Comparison of ENCODE assay signal across 12 cellular contexts in the genomic region with DNA sequence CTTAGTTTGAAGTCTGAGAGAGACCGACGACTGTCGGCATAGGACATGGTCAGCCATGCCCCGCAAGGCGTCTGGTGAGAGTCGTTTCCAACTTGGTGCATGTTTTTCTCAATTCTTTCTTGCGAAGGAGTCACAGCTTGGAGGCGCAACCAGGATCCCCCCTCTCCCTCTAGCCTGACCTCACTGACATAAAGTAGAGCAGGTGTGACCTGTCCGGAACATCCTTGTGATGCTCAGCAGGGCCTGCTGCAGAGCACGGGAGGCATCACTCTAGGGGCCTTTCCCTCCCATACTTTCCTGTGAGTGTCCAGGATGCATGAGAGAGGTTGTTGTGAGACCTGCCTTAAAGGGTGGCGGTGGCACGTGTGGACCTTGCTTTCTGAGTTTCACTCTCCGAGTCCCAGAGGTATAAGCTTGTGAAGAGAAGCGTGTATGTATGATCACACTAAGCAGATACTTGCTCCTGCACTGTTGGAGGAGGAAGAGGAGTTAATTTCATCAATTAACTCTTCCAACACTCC. TPM values are rescaled to one million over a fixed set of nuclear protein-coding genes. Genes with fewer than 3 reads are reported as not detected.
DNase-seq lines count a peak whose midpoint lies in the region; ATAC-seq, FAIRE-seq and TF ChIP-seq lines count a peak whose summit lies in the region.
"Had no signal": no experiment of that assay in that cellular context is flagged by ENCODE, and none has a peak within 500 bp of the region (broad histone marks: within the 10 kb centered on the region; RNA-seq: fewer than 3 reads in every experiment).

No MANE protein-coding gene starts in this region.

- peak; percentile 15 for ATAC-seq in GM12878
- ATAC-seq in sciatic nerve, result no peak

- H3K27ac ChIP-seq in GM12878 (ENCODE audit: control insufficient read depth, insufficient read depth), result no peak overlapping the region
- H3K27ac ChIP-seq: sigmoid colon had no signal

- FAIRE-seq in GM12878 (lab: Jason Lieb, UNC), result no peak

- TF ChIP-seq RAD21 in GM12878 (IDR thresholded peaks at IDR 0.05; ENCODE audit: insufficient read depth, low read depth, low read length), result no peak

- peak overlapping the region; percentile 79; the same call in 1 of the 2 replicates for H3K4me3 ChIP-seq in GM12878
- H3K4me3 ChIP-seq in foreskin fibroblast (ENCODE audit: low read depth in 1 of 2, low read length in 2 of 2), result no peak overlapping the region
- H3K4me3 ChIP-seq: MG63, sigmoid colon had no signal

- TF ChIP-seq CTCF in GM12878 (IDR thresholded peaks at IDR 0.05 in 2 of 3, conservative IDR thresholded peaks at IDR 0.05 in 1 of 3; ENCODE audit: control insufficient read depth in 2 of 3, extremely low read depth in 1 of 3, insufficient read depth in 1 of 3, low read depth in 3 of 3, low read length in 3 of 3) (no peak), foreskin fibroblast (IDR thresholded peaks at IDR 0.05; ENCODE audit: low read depth, low read length) (no peak)

- no peaks in the 10 kb centered on the region for H3K27me3 ChIP-seq in GM12878 (replicated peaks in 1 of 2; ENCODE audit: control insufficient read depth in 2 of 2, insufficient read depth in 2 of 2, low read length in 1 of 2)
- H3K27me3 ChIP-seq: MG63, sigmoid colon had no signal

- H3K9me3 Mint-ChIP-seq in T-helper 1 cell treated with Interleukin-12 subunit alpha and Interleukin-12 subunit beta and Interleukin-4 antibody, amounts not matched to agents 30 μg/mL and 1 μg/mL, for 36 hours, result no peaks in the 10 kb centered on the region
- H3K9me3 Mint-ChIP-seq in IgD-negative memory B cell, result no peaks in the 10 kb centered on the region

- no peak overlapping the region for H2AFZ ChIP-seq in GM12878 (ENCODE audit: control insufficient read depth, low read depth, low read length)

- peaks cover 1 to 20% of the 10 kb centered on the region in 2 experiments; a peak in 2 of 4 replicates for H3K36me3 ChIP-seq in GM12878 (ENCODE audit: control insufficient read depth in 2 of 2, insufficient read depth in 2 of 2, low read length in 1 of 2)
- H3K36me3 ChIP-seq: sigmoid colon had no signal

- no peak for TF ChIP-seq POLR2A in GM12878 (IDR thresholded peaks at IDR 0.05; ENCODE audit: low read depth, low read length)

- peaks cover 20% of the 10 kb centered on the region for H4K20me1 ChIP-seq in GM12878 (ENCODE audit: control insufficient read depth, insufficient read depth)

- TF ChIP-seq EP300 in GM12878 (IDR thresholded peaks at IDR 0.05; ENCODE audit: borderline replicate concordance in 1 of 2, control insufficient read depth in 1 of 2, low read depth in 2 of 2, low read length in 2 of 2), result no peak

- no peak overlapping the region for H3K27ac Mint-ChIP-seq in T-helper 1 cell treated with Interleukin-12 subunit alpha and Interleukin-12 subunit beta and Interleukin-4 antibody, amounts not matched to agents 30 μg/mL and 1 μg/mL, for 36 hours
- peak overlapping the region; percentile 74 to 96 (median 81) for H3K27ac Mint-ChIP-seq in IgD-negative memory B cell

- CTCF ChIA-PET in GM12878 (lab: Yijun Ruan, JAX), result interaction anchor here (1.0 to 3.2 kb wide), 9 partner anchors 9 to 100 kb away, joined by 3 to 17 read pairs (median 3); partner anchors contain the start of genes NSUN2 and SRD5A1

- intact Hi-C loops in GM12878 (cut with micrococcal nuclease; ENCODE audit: unreplicated experiment), result loop anchor here (10.0 kb wide), 1 partner anchor 963 kb away; no protein-coding TSS in a partner anchor
- intact Hi-C loops in sciatic nerve (cut with DNase I), result loop anchor here (10.0 kb wide), 1 partner anchor 83 kb away; the partner anchor contains the start of genes NSUN2 and SRD5A1

- POLR2A ChIA-PET in GM12878 (lab: Charles Lee), result interaction anchor here (0.6 to 4.2 kb wide), 5 partner anchors 10 to 1664 kb away, joined by 3 to 35 read pairs (median 4); no protein-coding TSS in a partner anchor

- H3K79me2 ChIP-seq in GM12878 (ENCODE audit: control insufficient read depth, insufficient read depth, low read length), result peaks cover 92% of the 10 kb centered on the region

- peaks cover 37% of the 10 kb centered on the region for H3K4me1 ChIP-seq in GM12878 (ENCODE audit: control insufficient read depth, insufficient read depth, low read length)

- peaks cover 65% of the 10 kb centered on the region for H3K4me1 Mint-ChIP-seq in T-helper 1 cell treated with Interleukin-12 subunit alpha and Interleukin-12 subunit beta and Interleukin-4 antibody, amounts not matched to agents 30 μg/mL and 1 μg/mL, for 36 hours (ENCODE audit: low read depth)
- H3K4me1 Mint-ChIP-seq in IgD-negative memory B cell, result peaks cover 65 to 71% (median 67%) of the 10 kb centered on the region in 3 donors

- in situ Hi-C loops in GM12878 (cut with MboI), result no loop called here

- RAD21 ChIA-PET in GM12878 (lab: Charles Lee; ENCODE audit: unreplicated experiment), result interaction anchor here (0.8 to 3.8 kb wide), 7 partner anchors 12 to 1221 kb away, joined by 3 to 32 read pairs (median 4); partner anchors contain the start of genes NSUN2 and SRD5A1

- BruUV-seq in GM12878 (replicated peaks; lab: Mats Ljungman, UMichigan), result no TSS peak

- H3K9me3 ChIP-seq in GM12878 (replicated peaks; ENCODE audit: control insufficient read depth, insufficient read depth, low read length), result no peaks in the 10 kb centered on the region
- H3K9me3 ChIP-seq: MG63, sigmoid colon had no signal

- no peak overlapping the region; the same call in 1 of the 2 replicates for H3K9ac ChIP-seq in GM12878 (ENCODE audit: control insufficient read depth, insufficient read depth, low read length)

- SMC1A ChIA-PET in GM12878 (lab: Charles Lee; ENCODE audit: uncharacterized antibody, unreplicated experiment), result interaction anchor here (1.2 to 4.0 kb wide), 6 partner anchors 9 to 89 kb away, joined by 3 to 41 read pairs (median 4); no protein-coding TSS in a partner anchor

- no peak for DNase-seq in T-helper 1 cell
- DNase-seq in GM12878 (ENCODE audit: low read depth, low spot score), result no peak
- peak; percentile 15 for DNase-seq in sciatic nerve (ENCODE audit: low spot score)
- DNase-seq in medulla oblongata (ENCODE audit: extremely low spot score), result no peak
- no peak for DNase-seq in activated CD8-positive, alpha-beta memory T cell treated with anti-CD3 and anti-CD28 coated beads for 24 hours
- DNase-seq in foreskin fibroblast, result no peak
- DNase-seq: activated CD4-positive, alpha-beta T cell treated with anti-CD3 and anti-CD28 coated beads, Interleukin-2, amount 50 U/mL, for 1 hour; activated gamma-delta T cell treated with Interleukin-2 at 50 U/mL for 16 hours; MG63; sigmoid colon had no signal

- no peaks in the 10 kb centered on the region for H3K27me3 Mint-ChIP-seq in T-helper 1 cell treated with Interleukin-12 subunit alpha and Interleukin-12 subunit beta and Interleukin-4 antibody, amounts not matched to agents 30 μg/mL and 1 μg/mL, for 36 hours (ENCODE audit: low read depth)
- no peaks in the 10 kb centered on the region for H3K27me3 Mint-ChIP-seq in IgD-negative memory B cell

- 91% methylated on average over 14 of the region's 14 CpGs for WGBS in GM12878 (ENCODE audit: insufficient coverage, insufficient replicate concordance, low lambda C conversion rate, missing lambda C conversion rate)

- H3K4me2 ChIP-seq in GM12878 (ENCODE audit: control insufficient read depth, insufficient read depth), result peak overlapping the region; percentile 94

- peak overlapping the region; percentile 21 for H3K4me3 Mint-ChIP-seq in T-helper 1 cell treated with Interleukin-12 subunit alpha and Interleukin-12 subunit beta and Interleukin-4 antibody, amounts not matched to agents 30 μg/mL and 1 μg/mL, for 36 hours
- peak overlapping the region in 3 of 4 donors; percentile 86 to 98 (median 89) for H3K4me3 Mint-ChIP-seq in IgD-negative memory B cell

- peaks cover 14% of the 10 kb centered on the region for H3K36me3 Mint-ChIP-seq in T-helper 1 cell treated with Interleukin-12 subunit alpha and Interleukin-12 subunit beta and Interleukin-4 antibody, amounts not matched to agents 30 μg/mL and 1 μg/mL, for 36 hours (ENCODE audit: low read depth)
- no peaks in the 10 kb centered on the region for H3K36me3 Mint-ChIP-seq in IgD-negative memory B cell

TF ChIP-seq in GM12878, 131 proteins besides CTCF, POLR2A, EP300 and RAD21 (continues in another document):
- peak; percentile 49; the same call in 1 of the 2 replicates for TF ChIP-seq MLLT1 (IDR thresholded peaks at IDR 0.05)
- TF ChIP-seq BHLHE40 (IDR thresholded peaks at IDR 0.05; ENCODE audit: borderline replicate concordance in 1 of 2, low read depth in 2 of 2, low read length in 1 of 2), result peak; percentile 76 to 87
- TF ChIP-seq LARP7 (IDR thresholded peaks at IDR 0.05), result no peak
- TF ChIP-seq POLR2AphosphoS5 (IDR thresholded peaks at IDR 0.05; ENCODE audit: low read length), result no peak
- no peak for TF ChIP-seq FOXM1 (IDR thresholded peaks at IDR 0.05; ENCODE audit: low read depth, low read length)

RNA-seq across cellular contexts. Expression of gene TENT4A, which starts 5.0 kb away (rescaled TPM):
- polyA plus RNA-seq in IgD-negative memory B cell (1.6 TPM), GM12878 (2011; rRNA removed) (8.7 and 10.5 TPM in 2 replicates), GM12878 (2014; fragmentation: Illumina TruSeq; extraction: Trizol) (18.4 and 27.5 TPM in 2 replicates), GM12878 (2014; fragmentation: Nextera tagmentation; extraction: Ambion mirVana) (1 to 10 TPM; 1.4 to 2.8 TPM), GM12878 (2014; rRNA removed) (25.8 and 28.7 TPM in 2 replicates), GM12878 (2016; fragmentation: Nextera tagmentation; extraction: Ambion mirVana) (1 to 10 TPM; 2.5 to 3.4 TPM)
- 184 and 188 TPM in 2 replicates for total RNA-seq in GM12878 (2013; cell fraction: nucleolus; rRNA removed)
- total RNA-seq in GM12878 (2014; rRNA removed) (15.4 and 18.3 TPM in 2 replicates), GM12878 (2014; rRNA removed; fragmentation: Illumina TruSeq; extraction: Trizol) (14.4 and 18.4 TPM in 2 replicates), GM12878 (2021) (26.1 and 30.6 TPM in 2 replicates), sciatic nerve (28.6 TPM)
- polyA plus RNA-seq in GM12878 (2011; ENCODE audit: low read depth), result 13.0 TPM
- 7.8 and 8.6 TPM in 2 replicates for polyA plus RNA-seq in GM12878 (2011; cell fraction: cytosol; rRNA removed)
- polyA plus RNA-seq in GM12878 (2011; cell fraction: nucleus; rRNA removed), result 101 and 119 TPM in 2 replicates
- 23.9 and 25.8 TPM in 2 replicates for polyA plus RNA-seq in GM12878 (2012)
- 20.3 and 25.2 TPM in 2 replicates for polyA minus RNA-seq in GM12878 (2011; rRNA and poly(A)+ RNA removed)
- polyA minus RNA-seq in GM12878 (2011; cell fraction: cytosol; rRNA and poly(A)+ RNA removed), result 11.1 and 12.5 TPM in 2 replicates
- polyA minus RNA-seq in GM12878 (2011; cell fraction: nucleus; rRNA and poly(A)+ RNA removed), result 49.2 and 70.5 TPM in 2 replicates
